18 cellular contexts compared by ENCODE assay signal in the genomic region with DNA sequence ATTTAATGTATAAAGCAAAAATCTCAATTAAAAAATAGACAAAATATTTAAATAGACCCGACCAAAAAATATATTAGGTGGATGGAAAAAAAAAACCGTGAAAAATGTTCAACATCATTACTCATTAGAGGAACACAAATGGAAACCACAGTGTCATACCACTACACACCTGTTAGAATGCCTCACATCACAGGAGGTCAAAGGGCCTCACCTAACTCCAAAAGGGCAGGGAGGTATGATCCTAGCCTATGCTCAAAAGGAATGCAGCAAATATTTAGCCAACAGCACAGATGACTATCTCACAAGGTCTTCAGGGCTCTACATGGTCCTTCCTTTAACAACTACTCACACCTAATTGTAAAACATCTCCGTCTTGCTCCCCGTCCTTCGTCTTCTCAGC.
DNase-seq lines count a peak whose midpoint lies in the region; ATAC-seq and TF ChIP-seq lines count a peak whose summit lies in the region.
"Had no signal": no experiment of that assay in that cellular context is flagged by ENCODE, and none has a peak within 500 bp of the region (broad histone marks: within the 10 kb centered on the region; RNA-seq: fewer than 3 reads in every experiment).

No MANE protein-coding gene starts in this region.

- ATAC-seq in GM18520 (IDR thresholded peaks at IDR 0.05; ENCODE audit: unreplicated experiment) = peak; percentile 77
- peak; percentile 75 for ATAC-seq in GM21381 (IDR thresholded peaks at IDR 0.05; ENCODE audit: unreplicated experiment)
- peak; percentile 72 for ATAC-seq in stimulated activated memory B cell treated with anti-CD40 and anti-IgM and Interleukin-4, amounts not matched to agents 10 μg/mL and 1 μg/mL and 100 μg/mL, for 72 hours
- ATAC-seq in gastrocnemius medialis = no peak

- H3K9me3 Mint-ChIP-seq in stimulated activated memory B cell treated with anti-CD40 and anti-IgM and Interleukin-4, amounts not matched to agents 10 μg/mL and 1 μg/mL and 100 μg/mL, for 72 hours = peaks cover 4% of the 10 kb centered on the region

- H3K27me3 ChIP-seq in gastrocnemius medialis = no peaks in the 10 kb centered on the region
- no peaks in the 10 kb centered on the region for H3K27me3 ChIP-seq in transverse colon

- H3K4me3 Mint-ChIP-seq in stimulated activated memory B cell treated with anti-CD40 and anti-IgM and Interleukin-4, amounts not matched to agents 10 μg/mL and 1 μg/mL and 100 μg/mL, for 72 hours = no peak overlapping the region
- H3K4me3 Mint-ChIP-seq: CD14-positive monocyte had no signal

- 78 to 85% methylated on average over 5 of the region's 5 CpGs for WGBS in transverse colon (ENCODE audit: low coverage in 1 of 2), 2 donors

- intact Hi-C loops in gastrocnemius medialis (cut with DNase I; ENCODE audit: low total_unique reads) (no loop called here), transverse colon (cut with DNase I; ENCODE audit: low total_unique reads) (no loop called here)

- H3K4me1 ChIP-seq in gastrocnemius medialis = no peaks in the 10 kb centered on the region
- no peaks in the 10 kb centered on the region for H3K4me1 ChIP-seq in transverse colon
- H3K4me1 ChIP-seq: HAP-1 had no signal

- H3K4me3 ChIP-seq in gastrocnemius medialis = no peak overlapping the region
- H3K4me3 ChIP-seq in transverse colon = no peak overlapping the region
- H3K4me3 ChIP-seq: HAP-1 had no signal

- no peaks in the 10 kb centered on the region for H3K9me3 ChIP-seq in gastrocnemius medialis
- H3K9me3 ChIP-seq in transverse colon = no peaks in the 10 kb centered on the region
- H3K9me3 ChIP-seq: HAP-1, SK-N-SH had no signal

- DNase-seq in LHCN-M2 (ENCODE audit: low read depth) = peak; percentile 25
- DNase-seq in gastrocnemius medialis = no peak
- no peak for DNase-seq in transverse colon
- DNase-seq in SW480 (ENCODE audit: low spot score) = no peak
- DNase-seq: DMS 273 treated with DMSO at 0.1 percent for 48 hours; NCI-H1417 treated with DMSO at 0.1 percent for 48 hours; NCI-H1930; NCI-H446; NK-92 treated with Interleukin-12 subunit alpha and Interleukin-12 subunit beta, amount 100 ng/mL, for 24 hours; SHP77; SK-N-SH; T-helper 1 cell had no signal

- H3K4me1 Mint-ChIP-seq in stimulated activated memory B cell treated with anti-CD40 and anti-IgM and Interleukin-4, amounts not matched to agents 10 μg/mL and 1 μg/mL and 100 μg/mL, for 72 hours = peaks cover 9% of the 10 kb centered on the region
- H3K4me1 Mint-ChIP-seq: CD14-positive monocyte had no signal

- TF ChIP-seq POLR2A in gastrocnemius medialis (IDR thresholded peaks at IDR 0.05) (no peak), transverse colon (IDR thresholded peaks at IDR 0.05) (no peak)

- H3K36me3 Mint-ChIP-seq in stimulated activated memory B cell treated with anti-CD40 and anti-IgM and Interleukin-4, amounts not matched to agents 10 μg/mL and 1 μg/mL and 100 μg/mL, for 72 hours = no peaks in the 10 kb centered on the region
- H3K36me3 Mint-ChIP-seq: CD14-positive monocyte had no signal

- H3K27ac ChIP-seq in gastrocnemius medialis = no peak overlapping the region
- no peak overlapping the region for H3K27ac ChIP-seq in transverse colon
- H3K27ac ChIP-seq: HL-60 had no signal

- H3K27ac Mint-ChIP-seq in stimulated activated memory B cell treated with anti-CD40 and anti-IgM and Interleukin-4, amounts not matched to agents 10 μg/mL and 1 μg/mL and 100 μg/mL, for 72 hours = peak overlapping the region; percentile 58
- H3K27ac Mint-ChIP-seq: CD14-positive monocyte had no signal

- in situ Hi-C loops in gastrocnemius medialis (cut with MboI; ENCODE audit: low sequenced_read_pairs in 4 of 4) (no loop called here), transverse colon (cut with MboI; ENCODE audit: low pct_ligation_motif_present in 1 of 4, low pct_unique_long_range_greater_than_20kb in 1 of 4, low sequenced_read_pairs in 3 of 4) (no loop called here)

- H3K36me3 ChIP-seq in gastrocnemius medialis = no peaks in the 10 kb centered on the region
- H3K36me3 ChIP-seq in transverse colon = no peaks in the 10 kb centered on the region
- H3K36me3 ChIP-seq: HAP-1 had no signal

- TF ChIP-seq CTCF in gastrocnemius medialis (IDR thresholded peaks at IDR 0.05 in 4 of 5, conservative IDR thresholded peaks at IDR 0.05 in 1 of 5) (no peak), transverse colon (IDR thresholded peaks at IDR 0.05) (no peak)

- no peaks in the 10 kb centered on the region for H3K27me3 Mint-ChIP-seq in stimulated activated memory B cell treated with anti-CD40 and anti-IgM and Interleukin-4, amounts not matched to agents 10 μg/mL and 1 μg/mL and 100 μg/mL, for 72 hours

- TF ChIP-seq EP300 in transverse colon (IDR thresholded peaks at IDR 0.05; ENCODE audit: low read depth) = no peak

Comparison
In these comparisons a context has a peak if more than half of its experiments do, and no peak if none do; other contexts are left out.
1. ATAC-seq: peak in GM18520 (single experiment), GM21381 (single experiment) and stimulated activated memory B cell treated with anti-CD40 and anti-IgM and Interleukin-4, amounts not matched to agents 10 μg/mL and 1 μg/mL and 100 μg/mL, for 72 hours (single experiment); none in gastrocnemius medialis (0 of 2).